ENCODE assay signal across 21 cellular contexts in genomic region chr10:71203124-71203523, GRCh38. TPM values are rescaled to one million over a fixed set of nuclear protein-coding genes. Genes with fewer than 3 reads are reported as not detected.
"Had no signal": no experiment of that assay in that cellular context is flagged by ENCODE, and none has a peak within 500 bp of the region (broad histone marks: within the 10 kb centered on the region; RNA-seq: fewer than 3 reads in every experiment).

No MANE protein-coding gene starts in this region.

- H3K9me3 ChIP-seq: neutrophil, suprapubic skin had no signal

- H3K36me3 ChIP-seq: neural progenitor cell, neutrophil, suprapubic skin, thoracic aorta, tibial artery, upper lobe of right lung had no signal

- H3K4me3 ChIP-seq: hepatocyte, lung, neural progenitor cell, psoas muscle, skin epidermis, suprapubic skin, thoracic aorta, tibial artery, upper lobe of right lung had no signal

- H3K27me3 ChIP-seq: neural progenitor cell, tibial artery, upper lobe of right lung had no signal

- ATAC-seq: left lobe of liver; naive thymus-derived CD8-positive, alpha-beta T cell; psoas muscle; sciatic nerve; stimulated activated naive B cell treated with anti-CD40 and anti-IgM and Interleukin-4, amounts not matched to agents 10 μg/mL and 1 μg/mL and 100 μg/mL, for 72 hours; upper lobe of right lung had no signal

- DNase-seq: naive thymus-derived CD8-positive, alpha-beta T cell; occipital lobe; psoas muscle; stimulated activated CD4-positive, alpha-beta T cell treated with anti-CD3 and anti-CD28 coated beads, Interleukin-12 subunit alpha, Interleukin-12 subunit beta, amount 100 ng/mL, for 4 hours; stimulated activated CD4-positive, alpha-beta T cell treated with anti-CD3 and anti-CD28 coated beads, Interleukin-15, amount 100 ng/mL, for 24 hours; stimulated activated CD4-positive, alpha-beta T cell treated with anti-CD3 and anti-CD28 coated beads, Interleukin-2, amount 100 ng/mL, for 24 hours; stimulated activated CD4-positive, alpha-beta T cell treated with anti-CD3 and anti-CD28 coated beads, Interleukin-4, amount 100 ng/mL, for 1 hour; stimulated activated naive B cell treated with anti-CD40 and anti-IgM and Interleukin-4, amounts not matched to agents 10 μg/mL and 1 μg/mL and 100 μg/mL, for 72 hours; trophoblast cell had no signal

- H3K27ac ChIP-seq: hepatocyte, neural progenitor cell, neutrophil, parathyroid adenoma, psoas muscle, skin epidermis, suprapubic skin, thoracic aorta, tibial artery, upper lobe of right lung had no signal

- H3K4me1 ChIP-seq: parathyroid adenoma, psoas muscle, suprapubic skin, tibial artery, upper lobe of right lung had no signal

RNA-seq across cellular contexts. Expression of gene UNC5B, which starts 9.2 kb away (rescaled TPM):
- total RNA-seq: naive thymus-derived CD8-positive, alpha-beta T cell had no signal
